In the genomic region with DNA sequence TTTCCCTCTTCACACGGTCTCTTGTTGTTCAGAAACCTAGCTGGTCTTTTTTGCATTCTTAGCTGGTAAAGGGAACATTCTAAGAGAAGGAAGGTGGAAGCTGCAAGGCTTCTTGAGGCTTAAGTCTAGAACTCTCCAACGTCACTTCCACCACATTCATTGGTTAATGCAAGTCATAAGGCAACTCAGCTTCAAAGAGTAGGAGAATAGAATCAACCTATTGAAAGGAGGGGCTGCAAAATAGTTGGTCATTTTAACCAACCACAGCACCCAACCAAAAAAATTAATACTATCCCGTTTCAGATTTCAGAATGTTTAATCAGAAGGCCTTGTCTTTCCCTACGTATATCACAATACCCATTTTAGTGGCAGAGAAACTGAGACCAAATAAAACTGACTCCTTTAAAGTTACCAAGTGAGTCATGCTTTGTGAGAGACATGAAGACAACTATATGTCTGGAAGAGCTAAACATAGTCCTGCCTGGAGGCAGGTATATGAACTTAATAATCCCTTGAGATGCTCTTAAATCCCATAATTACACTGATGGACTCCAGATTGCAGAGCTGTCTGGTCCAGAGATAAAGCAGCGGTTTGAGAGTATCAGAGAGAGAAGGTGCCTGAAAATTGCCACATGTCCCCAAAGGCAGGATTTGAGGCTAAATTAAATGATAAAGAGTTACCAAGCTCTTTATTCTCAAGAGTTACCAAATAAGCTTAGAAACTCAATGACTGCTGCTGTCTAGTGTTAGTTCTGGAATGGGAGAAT, we compare ENCODE assay signal across 31 cellular contexts.
"Had no signal": no experiment of that assay in that cellular context is flagged by ENCODE, and none has a peak within 500 bp of the region (broad histone marks: within the 10 kb centered on the region; RNA-seq: fewer than 3 reads in every experiment).

No MANE protein-coding gene starts in this region.

- H3K4me3 ChIP-seq: breast epithelium, heart left ventricle, ovary, prostate gland, skin epidermis, tibial nerve had no signal

- DNase-seq: activated CD4-positive, alpha-beta T cell treated with anti-CD3 and anti-CD28 coated beads, Interleukin-2, amount 50 U/mL, for 48 hours; activated CD8-positive, alpha-beta memory T cell treated with anti-CD3 and anti-CD28 coated beads for 24 hours; activated CD8-positive, alpha-beta memory T cell treated with anti-CD3 and anti-CD28 coated beads, Interleukin-2, amount 50 U/mL, for 48 hours; activated gamma-delta T cell treated with Interleukin-2 at 50 U/mL for 16 hours; activated naive CD4-positive, alpha-beta T cell treated with anti-CD3 and anti-CD28 coated beads, Interleukin-2, amount 50 U/mL, for 16 hours; activated T-cell treated with anti-CD3 and anti-CD28 coated beads, Interleukin-2, amount 50 U/mL, for 24 hours; central memory CD4-positive, alpha-beta T cell; foreskin fibroblast; heart left ventricle; hypothalamus; immature natural killer cell; kidney; left colon; mammary epithelial cell; naive B cell; nephron progenitor cell; ovary; retina; stimulated activated CD4-positive, alpha-beta T cell treated with anti-CD3 and anti-CD28 coated beads, Interleukin-4, amount 100 ng/mL, for 24 hours; stimulated activated CD8-positive, alpha-beta memory T cell treated with anti-CD3 and anti-CD28 coated beads, Interleukin-4, amount 100 ng/mL, for 48 hours; stimulated activated naive B cell treated with anti-CD40 and anti-IgM and Interleukin-4, amounts not matched to agents 10 μg/mL and 1 μg/mL and 100 μg/mL, for 72 hours; T-helper 9 cell had no signal

- H3K27me3 ChIP-seq: breast epithelium, heart left ventricle, ovary, tibial nerve had no signal

- H3K4me1 ChIP-seq: breast epithelium, prostate gland had no signal

- H3K27ac Mint-ChIP-seq: activated T-cell treated with anti-CD3 and anti-CD28 coated beads, Interleukin-2, amount 50 U/mL, for 24 hours; mesothelial cell of epicardium; nephron progenitor cell; stimulated activated naive B cell treated with anti-CD40 and anti-IgM and Interleukin-4, amounts not matched to agents 10 μg/mL and 1 μg/mL and 100 μg/mL, for 72 hours; T-helper 1 cell treated with Interleukin-12 subunit alpha and Interleukin-12 subunit beta and Interleukin-4 antibody, amounts not matched to agents 30 μg/mL and 1 μg/mL, for 36 hours; WTC11 had no signal

- H3K4me1 Mint-ChIP-seq: mesothelial cell of epicardium, nephron progenitor cell had no signal

- H3K27ac ChIP-seq: breast epithelium, ovary, prostate gland, skin epidermis, tibial nerve had no signal

- H3K36me3 Mint-ChIP-seq: mesothelial cell of epicardium had no signal

- ATAC-seq: esophagus mucosa; heart left ventricle; left colon; sciatic nerve; stimulated activated naive B cell treated with anti-CD40 and anti-IgM and Interleukin-4, amounts not matched to agents 10 μg/mL and 1 μg/mL and 100 μg/mL, for 72 hours; WTC11 had no signal

- H3K9me3 ChIP-seq: breast epithelium, ovary, prostate gland had no signal

- H3K36me3 ChIP-seq: breast epithelium, heart left ventricle, ovary, prostate gland, tibial nerve had no signal

- H3K4me3 Mint-ChIP-seq: activated T-cell treated with anti-CD3 and anti-CD28 coated beads, Interleukin-2, amount 50 U/mL, for 24 hours; immature natural killer cell; mesothelial cell of epicardium; nephron progenitor cell; stimulated activated naive B cell treated with anti-CD40 and anti-IgM and Interleukin-4, amounts not matched to agents 10 μg/mL and 1 μg/mL and 100 μg/mL, for 72 hours; T-helper 1 cell treated with Interleukin-12 subunit alpha and Interleukin-12 subunit beta and Interleukin-4 antibody, amounts not matched to agents 30 μg/mL and 1 μg/mL, for 36 hours; WTC11 had no signal

- H3K27me3 Mint-ChIP-seq: activated T-cell treated with anti-CD3 and anti-CD28 coated beads, Interleukin-2, amount 50 U/mL, for 24 hours; naive B cell; stimulated activated naive B cell treated with anti-CD40 and anti-IgM and Interleukin-4, amounts not matched to agents 10 μg/mL and 1 μg/mL and 100 μg/mL, for 72 hours had no signal
